Comparison of ENCODE assay signal across 8 cellular contexts in genomic region chr15:99504823-99505551, GRCh38.
DNase-seq lines count a peak whose midpoint lies in the region; ATAC-seq and TF ChIP-seq lines count a peak whose summit lies in the region.

No MANE protein-coding gene starts in this region.

- no peaks in the 10 kb centered on the region for H3K9me3 Mint-ChIP-seq in effector memory CD8-positive, alpha-beta T cell

- peak; percentile 7 for DNase-seq in HK-2 (ENCODE audit: unreplicated experiment)
- no peak for DNase-seq in effector memory CD8-positive, alpha-beta T cell
- DNase-seq in kidney glomerular epithelial cell (lab: John Stamatoyannopoulos, UW) = no peak
- no peak for DNase-seq in OCI-M2 (lab: John Stamatoyannopoulos, UW; ENCODE audit: unreplicated experiment)
- no peak for DNase-seq in LoVo (ENCODE audit: low spot score)

- peaks cover 7 to 8% of the 10 kb centered on the region in 2 donors for H3K4me1 Mint-ChIP-seq in effector memory CD8-positive, alpha-beta T cell (ENCODE audit: low read depth in 2 of 2)

- H3K36me3 Mint-ChIP-seq in effector memory CD8-positive, alpha-beta T cell (ENCODE audit: insufficient read depth) = peaks cover 3% of the 10 kb centered on the region

- ATAC-seq in GM21367 (IDR thresholded peaks at IDR 0.05; ENCODE audit: unreplicated experiment) (peak; percentile 36), GM18873 (IDR thresholded peaks at IDR 0.05; ENCODE audit: low FRiP score, unreplicated experiment) (no peak)
- ATAC-seq in effector memory CD8-positive, alpha-beta T cell (replicated peaks) = peak; percentile 22

- H3K27ac Mint-ChIP-seq in effector memory CD8-positive, alpha-beta T cell = no peak overlapping the region

- TF ChIP-seq CTCF in GM12873 (IDR thresholded peaks at IDR 0.05; ENCODE audit: insufficient read depth, low read depth, low read length, missing control alignments) = peak; percentile 37

- H3K4me3 Mint-ChIP-seq in effector memory CD8-positive, alpha-beta T cell = no peak overlapping the region

- peaks cover 37 to 73% of the 10 kb centered on the region in 2 donors for H3K27me3 Mint-ChIP-seq in effector memory CD8-positive, alpha-beta T cell
